In the genomic region with DNA sequence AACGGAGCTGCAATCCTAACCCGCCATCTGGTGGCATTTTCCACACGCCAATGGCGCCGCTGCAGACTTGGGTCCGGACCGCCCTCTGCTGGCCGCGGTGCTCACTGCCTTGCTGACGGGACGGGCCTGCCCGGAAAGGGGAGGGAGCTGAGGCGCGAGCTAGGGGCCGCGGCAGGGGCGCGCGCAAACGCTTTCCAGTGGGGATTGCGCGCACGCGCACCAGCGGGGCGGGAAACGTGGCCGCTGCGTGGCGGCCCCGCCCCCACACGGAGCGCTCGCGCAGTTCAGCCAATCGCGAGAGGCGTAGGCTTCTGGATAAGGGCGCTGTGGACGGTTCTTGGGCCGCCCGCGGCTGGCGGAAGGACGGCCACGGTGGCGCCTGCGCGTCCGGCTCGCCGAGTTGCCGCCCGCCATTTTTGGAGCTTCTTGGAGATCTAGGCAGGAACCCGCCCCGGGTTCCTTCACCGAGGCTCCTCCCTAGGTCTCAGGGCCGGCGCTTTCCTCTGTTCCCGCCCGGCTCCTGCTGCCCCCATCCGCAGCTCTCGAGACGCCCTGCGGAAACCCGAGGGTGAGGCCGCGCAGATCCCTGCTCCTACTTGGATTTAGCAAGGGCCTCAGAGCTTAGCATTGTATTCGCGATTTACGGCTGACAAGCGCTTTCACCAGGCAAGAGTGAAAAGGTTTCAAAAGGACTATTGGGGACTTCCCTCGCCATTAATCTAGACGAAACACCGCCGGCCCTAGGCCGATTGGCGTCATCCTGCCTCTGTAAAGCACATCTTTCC, we compare ENCODE assay signal across 1 cellular context.
TF ChIP-seq lines count a peak whose summit lies in the region.

STAG1 (minus strand) TSS at position 52 of the 785 bp plus-strand sequence. CDS start 121,480 bp downstream, outside the sequence.

TF ChIP-seq in HEK293, 187 proteins besides CTCF, POLR2A, EP300 and RAD21 (continued from another document and continues in another):
- TF ChIP-seq, protein P1, sequence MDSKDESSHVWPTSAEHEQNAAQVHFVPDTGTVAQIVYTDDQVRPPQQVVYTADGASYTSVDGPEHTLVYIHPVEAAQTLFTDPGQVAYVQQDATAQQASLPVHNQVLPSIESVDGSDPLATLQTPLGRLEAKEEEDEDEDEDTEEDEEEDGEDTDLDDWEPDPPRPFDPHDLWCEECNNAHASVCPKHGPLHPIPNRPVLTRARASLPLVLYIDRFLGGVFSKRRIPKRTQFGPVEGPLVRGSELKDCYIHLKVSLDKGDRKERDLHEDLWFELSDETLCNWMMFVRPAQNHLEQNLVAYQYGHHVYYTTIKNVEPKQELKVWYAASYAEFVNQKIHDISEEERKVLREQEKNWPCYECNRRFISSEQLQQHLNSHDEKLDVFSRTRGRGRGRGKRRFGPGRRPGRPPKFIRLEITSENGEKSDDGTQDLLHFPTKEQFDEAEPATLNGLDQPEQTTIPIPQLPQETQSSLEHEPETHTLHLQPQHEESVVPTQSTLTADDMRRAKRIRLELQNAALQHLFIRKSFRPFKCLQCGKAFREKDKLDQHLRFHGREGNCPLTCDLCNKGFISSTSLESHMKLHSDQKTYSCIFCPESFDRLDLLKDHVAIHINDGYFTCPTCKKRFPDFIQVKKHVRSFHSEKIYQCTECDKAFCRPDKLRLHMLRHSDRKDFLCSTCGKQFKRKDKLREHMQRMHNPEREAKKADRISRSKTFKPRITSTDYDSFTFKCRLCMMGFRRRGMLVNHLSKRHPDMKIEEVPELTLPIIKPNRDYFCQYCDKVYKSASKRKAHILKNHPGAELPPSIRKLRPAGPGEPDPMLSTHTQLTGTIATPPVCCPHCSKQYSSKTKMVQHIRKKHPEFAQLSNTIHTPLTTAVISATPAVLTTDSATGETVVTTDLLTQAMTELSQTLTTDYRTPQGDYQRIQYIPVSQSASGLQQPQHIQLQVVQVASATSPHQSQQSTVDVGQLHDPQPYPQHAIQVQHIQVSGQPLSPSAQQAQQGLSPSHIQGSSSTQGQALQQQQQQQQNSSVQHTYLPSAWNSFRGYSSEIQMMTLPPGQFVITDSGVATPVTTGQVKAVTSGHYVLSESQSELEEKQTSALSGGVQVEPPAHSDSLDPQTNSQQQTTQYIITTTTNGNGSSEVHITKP (tag by site-specific recombination; IDR thresholded peaks at IDR 0.05) = peak; percentile 51; the same call in 1 of the 2 replicates
- TF ChIP-seq ZBTB17 (tag by site-specific recombination; IDR thresholded peaks at IDR 0.05) (peak; percentile 45; the same call in 1 of the 2 replicates), GLIS1 (tag by site-specific recombination; IDR thresholded peaks at IDR 0.05) (peak; percentile 54; the same call in 1 of the 2 replicates), SP2 (tag by site-specific recombination; IDR thresholded peaks at IDR 0.05) (peak; percentile 88), ZNF335 (tag by site-specific recombination; conservative IDR thresholded peaks at IDR 0.05) (peak; percentile 80), ZBTB8A (tag by site-specific recombination; IDR thresholded peaks at IDR 0.05) (peak; percentile 93), KLF10 (tag by site-specific recombination; IDR thresholded peaks at IDR 0.05) (peak; percentile 77; the same call in 1 of the 2 replicates), ZNF473 (tag by site-specific recombination; IDR thresholded peaks at IDR 0.05) (no peak), KLF7 (tag by site-specific recombination; IDR thresholded peaks at IDR 0.05; ENCODE audit: borderline replicate concordance) (no peak), GLIS2 (tag by site-specific recombination; IDR thresholded peaks at IDR 0.05) (peak; percentile 82), SP7 (tag by site-specific recombination; IDR thresholded peaks at IDR 0.05) (peak; percentile 68; the same call in 1 of the 2 replicates), ZNF585B (tag by site-specific recombination; IDR thresholded peaks at IDR 0.05) (no peak), ZNF112 (tag by site-specific recombination; IDR thresholded peaks at IDR 0.05) (no peak), ZNF626 (tag by site-specific recombination; IDR thresholded peaks at IDR 0.05) (no peak), ZFP69B (tag by site-specific recombination; IDR thresholded peaks at IDR 0.05) (peak; percentile 34; the same call in 1 of the 2 replicates), SP3 (tag by site-specific recombination; IDR thresholded peaks at IDR 0.05) (peak; percentile 76), ZBTB21 (tag by site-specific recombination; IDR thresholded peaks at IDR 0.05) (no peak), ZNF426 (tag by site-specific recombination; IDR thresholded peaks at IDR 0.05) (no peak), ZNF24 (tag by site-specific recombination; IDR thresholded peaks at IDR 0.05) (no peak), ZNF843 (tag by site-specific recombination; IDR thresholded peaks at IDR 0.05) (peak; percentile 60), ZEB2 (tag by site-specific recombination; IDR thresholded peaks at IDR 0.05) (peak; percentile 95), ZSCAN16 (tag by site-specific recombination; IDR thresholded peaks at IDR 0.05) (no peak), ZXDB (tag by site-specific recombination; IDR thresholded peaks at IDR 0.05) (peak; percentile 62; the same call in 1 of the 2 replicates), ZNF623 (tag by site-specific recombination; IDR thresholded peaks at IDR 0.05) (no peak), SCRT2 (tag by site-specific recombination; IDR thresholded peaks at IDR 0.05) (0 out of 2 replicates have a peak, but pooled peaks have one; percentile 9), ZSCAN30 (tag by site-specific recombination; IDR thresholded peaks at IDR 0.05) (peak; percentile 48; the same call in 1 of the 2 replicates), ZBTB11 (tag by site-specific recombination; conservative IDR thresholded peaks at IDR 0.05; ENCODE audit: low read depth) (peak; percentile 40), ZSCAN23 (tag by site-specific recombination; IDR thresholded peaks at IDR 0.05) (0 out of 2 replicates have a peak, but pooled peaks have one; percentile 33), ZNF654 (tag by site-specific recombination; IDR thresholded peaks at IDR 0.05; ENCODE audit: low read depth) (peak; percentile 73), ZBTB20 (tag by site-specific recombination; IDR thresholded peaks at IDR 0.05) (peak; percentile 67; the same call in 1 of the 2 replicates), SCRT1 (tag by site-specific recombination; IDR thresholded peaks at IDR 0.05; ENCODE audit: borderline replicate concordance) (no peak), MYNN (tag by site-specific recombination; IDR thresholded peaks at IDR 0.05; ENCODE audit: borderline replicate concordance) (no peak), ZNF549 (tag by site-specific recombination; IDR thresholded peaks at IDR 0.05) (no peak), ZNF354C (tag by site-specific recombination; IDR thresholded peaks at IDR 0.05; ENCODE audit: borderline replicate concordance, low read depth) (no peak), KLF9 (tag by site-specific recombination; IDR thresholded peaks at IDR 0.05; ENCODE audit: low read depth) (peak; percentile 75), EGR2 (tag by site-specific recombination; IDR thresholded peaks at IDR 0.05; ENCODE audit: low read depth) (no peak; the same call in 1 of the 2 replicates), ZNF398 (tag by site-specific recombination; IDR thresholded peaks at IDR 0.05) (peak; percentile 86), ZNF394 (tag by site-specific recombination; IDR thresholded peaks at IDR 0.05; ENCODE audit: borderline replicate concordance) (peak; percentile 62), ZNF660 (tag by site-specific recombination; IDR thresholded peaks at IDR 0.05) (peak; percentile 67), OVOL3 (tag by site-specific recombination; IDR thresholded peaks at IDR 0.05) (no peak), KLF16 (tag by site-specific recombination; IDR thresholded peaks at IDR 0.05) (peak; percentile 28; the same call in 1 of the 2 replicates), YY2 (tag by site-specific recombination; IDR thresholded peaks at IDR 0.05) (peak; percentile 84), REPIN1 (tag by site-specific recombination; IDR thresholded peaks at IDR 0.05; ENCODE audit: low read depth) (0 out of 2 replicates have a peak, but pooled peaks have one; percentile 27), ZNF274 (IDR thresholded peaks at IDR 0.05; ENCODE audit: low read length) (no peak), ZNF274 (tag by site-specific recombination; IDR thresholded peaks at IDR 0.05; ENCODE audit: borderline replicate concordance) (no peak), ZNF555 (tag by site-specific recombination; conservative IDR thresholded peaks at IDR 0.05) (no peak), ZNF629 (tag by site-specific recombination; IDR thresholded peaks at IDR 0.05) (0 out of 2 replicates have a peak, but pooled peaks have one; percentile 67), ZNF530 (tag by site-specific recombination; IDR thresholded peaks at IDR 0.05; ENCODE audit: low read depth) (no peak)
- TF ChIP-seq, protein P2, sequence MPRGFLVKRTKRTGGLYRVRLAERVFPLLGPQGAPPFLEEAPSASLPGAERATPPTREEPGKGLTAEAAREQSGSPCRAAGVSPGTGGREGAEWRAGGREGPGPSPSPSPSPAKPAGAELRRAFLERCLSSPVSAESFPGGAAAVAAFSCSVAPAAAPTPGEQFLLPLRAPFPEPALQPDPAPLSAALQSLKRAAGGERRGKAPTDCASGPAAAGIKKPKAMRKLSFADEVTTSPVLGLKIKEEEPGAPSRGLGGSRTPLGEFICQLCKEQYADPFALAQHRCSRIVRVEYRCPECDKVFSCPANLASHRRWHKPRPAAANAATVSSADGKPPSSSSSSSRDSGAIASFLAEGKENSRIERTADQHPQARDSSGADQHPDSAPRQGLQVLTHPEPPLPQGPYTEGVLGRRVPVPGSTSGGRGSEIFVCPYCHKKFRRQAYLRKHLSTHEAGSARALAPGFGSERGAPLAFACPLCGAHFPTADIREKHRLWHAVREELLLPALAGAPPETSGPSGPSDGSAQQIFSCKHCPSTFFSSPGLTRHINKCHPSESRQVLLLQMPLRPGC (tag by site-specific recombination; IDR thresholded peaks at IDR 0.05) = peak; percentile 80; the same call in 1 of the 2 replicates
- TF ChIP-seq, protein P3, sequence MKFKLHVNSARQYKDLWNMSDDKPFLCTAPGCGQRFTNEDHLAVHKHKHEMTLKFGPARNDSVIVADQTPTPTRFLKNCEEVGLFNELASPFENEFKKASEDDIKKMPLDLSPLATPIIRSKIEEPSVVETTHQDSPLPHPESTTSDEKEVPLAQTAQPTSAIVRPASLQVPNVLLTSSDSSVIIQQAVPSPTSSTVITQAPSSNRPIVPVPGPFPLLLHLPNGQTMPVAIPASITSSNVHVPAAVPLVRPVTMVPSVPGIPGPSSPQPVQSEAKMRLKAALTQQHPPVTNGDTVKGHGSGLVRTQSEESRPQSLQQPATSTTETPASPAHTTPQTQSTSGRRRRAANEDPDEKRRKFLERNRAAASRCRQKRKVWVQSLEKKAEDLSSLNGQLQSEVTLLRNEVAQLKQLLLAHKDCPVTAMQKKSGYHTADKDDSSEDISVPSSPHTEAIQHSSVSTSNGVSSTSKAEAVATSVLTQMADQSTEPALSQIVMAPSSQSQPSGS (tag by site-specific recombination; IDR thresholded peaks at IDR 0.05; ENCODE audit: low read depth) = no peak
- TF ChIP-seq, protein P4, sequence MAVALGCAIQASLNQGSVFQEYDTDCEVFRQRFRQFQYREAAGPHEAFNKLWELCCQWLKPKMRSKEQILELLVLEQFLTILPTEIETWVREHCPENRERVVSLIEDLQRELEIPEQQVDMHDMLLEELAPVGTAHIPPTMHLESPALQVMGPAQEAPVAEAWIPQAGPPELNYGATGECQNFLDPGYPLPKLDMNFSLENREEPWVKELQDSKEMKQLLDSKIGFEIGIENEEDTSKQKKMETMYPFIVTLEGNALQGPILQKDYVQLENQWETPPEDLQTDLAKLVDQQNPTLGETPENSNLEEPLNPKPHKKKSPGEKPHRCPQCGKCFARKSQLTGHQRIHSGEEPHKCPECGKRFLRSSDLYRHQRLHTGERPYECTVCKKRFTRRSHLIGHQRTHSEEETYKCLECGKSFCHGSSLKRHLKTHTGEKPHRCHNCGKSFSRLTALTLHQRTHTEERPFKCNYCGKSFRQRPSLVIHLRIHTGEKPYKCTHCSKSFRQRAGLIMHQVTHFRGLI (tag by site-specific recombination; IDR thresholded peaks at IDR 0.05) = peak; percentile 7; the same call in 1 of the 2 replicates
